Comparison of ENCODE assay signal across 30 cellular contexts in genomic region chr15:95739161-95739560, GRCh38.
"Had no signal": no experiment of that assay in that cellular context is flagged by ENCODE, and none has a peak within 500 bp of the region (broad histone marks: within the 10 kb centered on the region; RNA-seq: fewer than 3 reads in every experiment).

No MANE protein-coding gene starts in this region.

- H3K4me3 Mint-ChIP-seq: memory B cell; mesothelial cell of epicardium; naive B cell; natural killer cell treated with Interleukin-12 subunit alpha and Interleukin-12 subunit beta and Interleukin-15 and Interleukin-18, amount 100 ng/mL, for 72 hours; neural progenitor cell; stimulated activated effector memory CD8-positive, alpha-beta T cell treated with anti-CD3 and anti-CD28 coated beads, Interleukin-12 subunit alpha, Interleukin-12 subunit beta, amount 100 ng/mL, for 72 hours had no signal

- H3K27me3 Mint-ChIP-seq: memory B cell had no signal

- H3K4me3 ChIP-seq: dorsolateral prefrontal cortex, esophagus muscularis mucosa, heart right ventricle, lower lobe of right lung, mucosa of descending colon, neural progenitor cell, ovary, psoas muscle, sigmoid colon, stomach, thyroid gland, upper lobe of right lung, uterus had no signal

- H2AFZ ChIP-seq: neural progenitor cell had no signal

- H3K36me3 Mint-ChIP-seq: mesothelial cell of epicardium; naive B cell; stimulated activated effector memory CD8-positive, alpha-beta T cell treated with anti-CD3 and anti-CD28 coated beads, Interleukin-12 subunit alpha, Interleukin-12 subunit beta, amount 100 ng/mL, for 72 hours had no signal

- ATAC-seq: heart right ventricle; left ventricle myocardium superior; lower lobe of right lung; mucosa of descending colon; natural killer cell treated with Interleukin-12 subunit alpha and Interleukin-12 subunit beta and Interleukin-15 and Interleukin-18, amount 100 ng/mL, for 72 hours; right cardiac atrium; stimulated activated effector memory CD8-positive, alpha-beta T cell treated with anti-CD3 and anti-CD28 coated beads, Interleukin-12 subunit alpha, Interleukin-12 subunit beta, amount 100 ng/mL, for 72 hours; upper lobe of right lung had no signal

- H3K27ac ChIP-seq: dorsolateral prefrontal cortex, esophagus muscularis mucosa, heart right ventricle, lower lobe of right lung, neural progenitor cell, ovary, psoas muscle, sigmoid colon, stomach, thyroid gland, upper lobe of right lung, uterus had no signal

- H3K9me3 ChIP-seq: esophagus muscularis mucosa, heart right ventricle, lower lobe of right lung, mucosa of descending colon, ovary, psoas muscle, sigmoid colon, stomach, thyroid gland, upper lobe of right lung, uterus had no signal

- H3K4me1 ChIP-seq: lower lobe of right lung, psoas muscle, stomach, thyroid gland, upper lobe of right lung, uterus had no signal

- H3K27ac Mint-ChIP-seq: memory B cell; mesothelial cell of epicardium; naive B cell; natural killer cell treated with Interleukin-12 subunit alpha and Interleukin-12 subunit beta and Interleukin-15 and Interleukin-18, amount 100 ng/mL, for 72 hours; neural progenitor cell; stimulated activated effector memory CD8-positive, alpha-beta T cell treated with anti-CD3 and anti-CD28 coated beads, Interleukin-12 subunit alpha, Interleukin-12 subunit beta, amount 100 ng/mL, for 72 hours had no signal

- H3K4me2 ChIP-seq: neural progenitor cell had no signal

- H3K9ac ChIP-seq: neural progenitor cell had no signal

- H3K27me3 ChIP-seq: esophagus muscularis mucosa, heart right ventricle, neural progenitor cell, ovary, sigmoid colon, stomach, thyroid gland, upper lobe of right lung, uterus had no signal

- H3K36me3 ChIP-seq: esophagus muscularis mucosa, heart right ventricle, lower lobe of right lung, neural progenitor cell, ovary, sigmoid colon, stomach, thyroid gland, upper lobe of right lung, uterus had no signal

- DNase-seq: dorsolateral prefrontal cortex; effector CD4-positive, alpha-beta T cell; foreskin melanocyte; glutamatergic neuron; heart right ventricle; hippocampal formation; kidney glomerular epithelial cell; left ventricle myocardium superior; lower lobe of right lung; mucosa of descending colon; naive B cell; occipital lobe; ovary; posterior cingulate gyrus; psoas muscle; right cardiac atrium; sigmoid colon; stimulated activated CD4-positive, alpha-beta T cell treated with anti-CD3 and anti-CD28 coated beads, Interleukin-2, amount 100 ng/mL, for 24 hours; stimulated activated CD4-positive, alpha-beta T cell treated with anti-CD3 and anti-CD28 coated beads, Interleukin-4, amount 100 ng/mL, for 24 hours; stimulated activated naive CD4-positive, alpha-beta T cell treated with Interleukin-2 at 50 U/mL for 16 hours; stomach; thyroid gland; upper lobe of right lung; uterus had no signal
